ENCODE assay signal across 33 cellular contexts in genomic region chr3:23647706-23648258, GRCh38.
"Had no signal": no experiment of that assay in that cellular context is flagged by ENCODE, and none has a peak within 500 bp of the region (broad histone marks: within the 10 kb centered on the region; RNA-seq: fewer than 3 reads in every experiment).

No MANE protein-coding gene starts in this region.

- H3K4me3 Mint-ChIP-seq: activated CD4-positive, alpha-beta memory T cell treated with anti-CD3 and anti-CD28 coated beads for 36 hours; activated CD4-positive, alpha-beta T cell treated with anti-CD3 and anti-CD28 coated beads for 36 hours; activated CD4-positive, alpha-beta T cell treated with anti-CD3 and anti-CD28 coated beads, Interleukin-2, amount 10 ng/mL, durations not matched to agents 24 days and 14 days; activated CD8-positive, alpha-beta memory T cell treated with anti-CD3 and anti-CD28 coated beads, Interleukin-2, amount 10 ng/mL, durations not matched to agents 7 days and 5 days; activated CD8-positive, alpha-beta T cell treated with anti-CD3 and anti-CD28 coated beads, Interleukin-2, amount 10 ng/mL, durations not matched to agents 7 days and 5 days; activated naive CD4-positive, alpha-beta T cell treated with anti-CD3 and anti-CD28 coated beads for 36 hours; activated naive CD4-positive, alpha-beta T cell treated with anti-CD3 and anti-CD28 coated beads, Interleukin-2, amount 50 U/mL, for 24 hours; activated naive CD8-positive, alpha-beta T cell treated with anti-CD3 and anti-CD28 coated beads for 36 hours; activated naive CD8-positive, alpha-beta T cell treated with anti-CD3 and anti-CD28 coated beads, Interleukin-2, amount 50 U/mL, for 24 hours; activated T-helper 1 cell treated with anti-CD3 and anti-CD28 coated beads, Interleukin-12 subunit alpha, Interleukin-12 subunit beta, Interleukin-2, Interleukin-4 antibody, amounts not matched to agents 30 ng/mL and 10 ng/mL and 1 ng/mL, durations not matched to agents 14 hours and 24 hours and 36 hours; central memory CD8-positive, alpha-beta T cell; dendritic cell treated with granulocyte-macrophage colony-stimulating factor and Interleukin-4, amounts not matched to agents 40 ng/mL and 50 ng/mL, for 4 days; endodermal cell; T-helper 17 cell; T-helper 2 cell treated with Interferon-gamma antibody and Interleukin-4, amounts not matched to agents 5 μg/mL and 100 μg/mL, for 36 hours had no signal

- H3K27me3 Mint-ChIP-seq: activated CD4-positive, alpha-beta T cell treated with anti-CD3 and anti-CD28 coated beads, Interleukin-2, amount 10 ng/mL, durations not matched to agents 24 days and 14 days; activated naive CD8-positive, alpha-beta T cell treated with anti-CD3 and anti-CD28 coated beads for 36 hours had no signal

- H3K36me3 Mint-ChIP-seq: activated CD4-positive, alpha-beta memory T cell treated with anti-CD3 and anti-CD28 coated beads for 36 hours; activated CD8-positive, alpha-beta memory T cell treated with anti-CD3 and anti-CD28 coated beads, Interleukin-2, amount 10 ng/mL, durations not matched to agents 7 days and 5 days; activated naive CD4-positive, alpha-beta T cell treated with anti-CD3 and anti-CD28 coated beads, Interleukin-2, amount 50 U/mL, for 24 hours; activated naive CD8-positive, alpha-beta T cell treated with anti-CD3 and anti-CD28 coated beads for 36 hours had no signal

- H3K27me3 ChIP-seq: ascending aorta, brain microvascular endothelial cell, dorsolateral prefrontal cortex, foreskin keratinocyte, gastrocnemius medialis, heart left ventricle had no signal

- H3K36me3 ChIP-seq: ascending aorta, brain microvascular endothelial cell, gastrocnemius medialis, heart left ventricle had no signal

- DNase-seq: activated CD4-positive, alpha-beta memory T cell treated with anti-CD3 and anti-CD28 coated beads for 36 hours; activated CD4-positive, alpha-beta T cell treated with anti-CD3 and anti-CD28 coated beads for 36 hours; activated CD4-positive, alpha-beta T cell treated with anti-CD3 and anti-CD28 coated beads, Interleukin-2, amount 10 ng/mL, durations not matched to agents 24 days and 14 days; activated CD4-positive, CD25-positive, alpha-beta regulatory T cell; activated CD4-positive, CD25-positive, alpha-beta regulatory T cell treated with anti-CD3 and anti-CD28 coated beads, Interleukin-2, amount 50 U/mL, for 72 hours; activated CD8-positive, alpha-beta memory T cell treated with anti-CD3 and anti-CD28 coated beads, Interleukin-2, amount 10 ng/mL, durations not matched to agents 7 days and 5 days; activated CD8-positive, alpha-beta memory T cell treated with anti-CD3 and anti-CD28 coated beads, Interleukin-2, amount 50 U/mL, for 4 hours; activated CD8-positive, alpha-beta T cell treated with anti-CD3 and anti-CD28 coated beads, Interleukin-2, amount 10 ng/mL, durations not matched to agents 7 days and 5 days; activated effector memory CD4-positive, alpha-beta T cell treated with anti-CD3 and anti-CD28 coated beads, Interleukin-2, amount 50 U/mL, for 16 hours; activated naive CD4-positive, alpha-beta T cell treated with anti-CD3 and anti-CD28 coated beads for 36 hours; activated naive CD8-positive, alpha-beta T cell treated with anti-CD3 and anti-CD28 coated beads for 36 hours; activated naive CD8-positive, alpha-beta T cell treated with anti-CD3 and anti-CD28 coated beads, Interleukin-2, amount 50 U/mL, for 24 hours; activated T-cell treated with anti-CD3 and anti-CD28 coated beads, Interleukin-2, amount 50 U/mL, for 1 hour; activated T-cell treated with anti-CD3 and anti-CD28 coated beads, Interleukin-2, amount 50 U/mL, for 48 hours; brain microvascular endothelial cell; dorsolateral prefrontal cortex; effector memory CD4-positive, alpha-beta T cell; endodermal cell; foreskin keratinocyte; gastrocnemius medialis; glutamatergic neuron; heart left ventricle; T-helper 1 cell; T-helper 17 cell; T1000 had no signal

- H3K9me3 Mint-ChIP-seq: activated CD4-positive, alpha-beta memory T cell treated with anti-CD3 and anti-CD28 coated beads for 36 hours; activated naive CD4-positive, alpha-beta T cell treated with anti-CD3 and anti-CD28 coated beads for 36 hours; activated naive CD4-positive, alpha-beta T cell treated with anti-CD3 and anti-CD28 coated beads, Interleukin-2, amount 50 U/mL, for 24 hours; activated naive CD8-positive, alpha-beta T cell treated with anti-CD3 and anti-CD28 coated beads for 36 hours; activated naive CD8-positive, alpha-beta T cell treated with anti-CD3 and anti-CD28 coated beads, Interleukin-2, amount 50 U/mL, for 24 hours; activated T-helper 1 cell treated with anti-CD3 and anti-CD28 coated beads, Interleukin-12 subunit alpha, Interleukin-12 subunit beta, Interleukin-2, Interleukin-4 antibody, amounts not matched to agents 30 ng/mL and 10 ng/mL and 1 ng/mL, durations not matched to agents 14 hours and 24 hours and 36 hours; activated T-helper 2 cell treated with anti-CD3 and anti-CD28 coated beads, Interferon-gamma antibody, Interleukin-2, Interleukin-4, amounts not matched to agents 10 μg/mL and 5 μg/mL and 100 μg/mL, durations not matched to agents 14 hours and 24 hours and 36 hours; central memory CD8-positive, alpha-beta T cell; dendritic cell treated with granulocyte-macrophage colony-stimulating factor and Interleukin-4, amounts not matched to agents 40 ng/mL and 50 ng/mL, for 4 days; T-helper 2 cell treated with Interferon-gamma antibody and Interleukin-4, amounts not matched to agents 5 μg/mL and 100 μg/mL, for 36 hours had no signal

- ATAC-seq: activated CD4-positive, alpha-beta T cell treated with anti-CD3 and anti-CD28 coated beads for 36 hours; activated CD8-positive, alpha-beta memory T cell treated with anti-CD3 and anti-CD28 coated beads, Interleukin-2, amount 10 ng/mL, durations not matched to agents 7 days and 5 days; activated CD8-positive, alpha-beta T cell treated with anti-CD3 and anti-CD28 coated beads, Interleukin-2, amount 10 ng/mL, durations not matched to agents 7 days and 5 days; activated naive CD8-positive, alpha-beta T cell treated with anti-CD3 and anti-CD28 coated beads, Interleukin-2, amount 50 U/mL, for 24 hours; foreskin keratinocyte; T-helper 17 cell had no signal

- H3K9me3 ChIP-seq: ascending aorta, gastrocnemius medialis, heart left ventricle had no signal

- H3K4me1 Mint-ChIP-seq: activated CD4-positive, alpha-beta T cell treated with anti-CD3 and anti-CD28 coated beads for 36 hours; activated CD4-positive, alpha-beta T cell treated with anti-CD3 and anti-CD28 coated beads, Interleukin-2, amount 10 ng/mL, durations not matched to agents 24 days and 14 days; activated CD8-positive, alpha-beta memory T cell treated with anti-CD3 and anti-CD28 coated beads, Interleukin-2, amount 10 ng/mL, durations not matched to agents 7 days and 5 days; activated naive CD4-positive, alpha-beta T cell treated with anti-CD3 and anti-CD28 coated beads, Interleukin-2, amount 50 U/mL, for 24 hours; activated naive CD8-positive, alpha-beta T cell treated with anti-CD3 and anti-CD28 coated beads for 36 hours; activated naive CD8-positive, alpha-beta T cell treated with anti-CD3 and anti-CD28 coated beads, Interleukin-2, amount 50 U/mL, for 24 hours; central memory CD8-positive, alpha-beta T cell; T-helper 17 cell had no signal

- H3K27ac ChIP-seq: ascending aorta, brain microvascular endothelial cell, coronary artery, dorsolateral prefrontal cortex, foreskin keratinocyte, gastrocnemius medialis, heart left ventricle had no signal

- H3K4me1 ChIP-seq: ascending aorta had no signal

- H3K27ac Mint-ChIP-seq: activated CD4-positive, alpha-beta memory T cell treated with anti-CD3 and anti-CD28 coated beads for 36 hours; activated CD4-positive, alpha-beta T cell treated with anti-CD3 and anti-CD28 coated beads for 36 hours; activated CD4-positive, alpha-beta T cell treated with anti-CD3 and anti-CD28 coated beads, Interleukin-2, amount 10 ng/mL, durations not matched to agents 24 days and 14 days; activated CD8-positive, alpha-beta memory T cell treated with anti-CD3 and anti-CD28 coated beads, Interleukin-2, amount 10 ng/mL, durations not matched to agents 7 days and 5 days; activated CD8-positive, alpha-beta T cell treated with anti-CD3 and anti-CD28 coated beads, Interleukin-2, amount 10 ng/mL, durations not matched to agents 7 days and 5 days; activated naive CD4-positive, alpha-beta T cell treated with anti-CD3 and anti-CD28 coated beads for 36 hours; activated naive CD4-positive, alpha-beta T cell treated with anti-CD3 and anti-CD28 coated beads, Interleukin-2, amount 50 U/mL, for 24 hours; activated naive CD8-positive, alpha-beta T cell treated with anti-CD3 and anti-CD28 coated beads for 36 hours; activated naive CD8-positive, alpha-beta T cell treated with anti-CD3 and anti-CD28 coated beads, Interleukin-2, amount 50 U/mL, for 24 hours; activated T-helper 1 cell treated with anti-CD3 and anti-CD28 coated beads, Interleukin-12 subunit alpha, Interleukin-12 subunit beta, Interleukin-2, Interleukin-4 antibody, amounts not matched to agents 30 ng/mL and 10 ng/mL and 1 ng/mL, durations not matched to agents 14 hours and 24 hours and 36 hours; activated T-helper 2 cell treated with anti-CD3 and anti-CD28 coated beads, Interferon-gamma antibody, Interleukin-2, Interleukin-4, amounts not matched to agents 10 μg/mL and 5 μg/mL and 100 μg/mL, durations not matched to agents 14 hours and 24 hours and 36 hours; dendritic cell treated with granulocyte-macrophage colony-stimulating factor and Interleukin-4, amounts not matched to agents 40 ng/mL and 50 ng/mL, for 4 days; endodermal cell; T-helper 17 cell; T-helper 2 cell treated with Interferon-gamma antibody and Interleukin-4, amounts not matched to agents 5 μg/mL and 100 μg/mL, for 36 hours had no signal

- H3K4me3 ChIP-seq: ascending aorta, coronary artery, dorsolateral prefrontal cortex, gastrocnemius medialis, heart left ventricle had no signal
